Comparison of ENCODE assay signal across 16 cellular contexts in the genomic region with DNA sequence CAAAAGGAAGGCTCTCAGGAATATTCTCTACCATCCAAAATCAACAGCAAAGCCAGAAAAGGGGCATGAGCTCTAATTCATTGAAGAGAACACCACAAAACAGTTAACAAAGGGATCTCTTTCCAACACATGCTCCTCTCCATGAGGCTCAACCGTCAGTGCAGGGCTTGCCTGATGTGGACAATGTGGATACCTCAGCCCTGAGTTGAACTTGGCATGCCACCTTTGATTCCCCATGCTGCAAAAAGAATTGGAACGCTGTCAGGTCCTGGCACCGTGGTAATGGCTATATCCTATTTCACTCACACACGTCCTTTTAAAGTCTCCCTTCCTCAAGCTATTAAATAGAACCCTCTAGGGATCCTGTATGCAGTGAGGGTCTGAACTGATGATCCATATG. TPM values are rescaled to one million over a fixed set of nuclear protein-coding genes. Genes with fewer than 3 reads are reported as not detected.
DNase-seq lines count a peak whose midpoint lies in the region; ATAC-seq lines count a peak whose summit lies in the region.
"Had no signal": no experiment of that assay in that cellular context is flagged by ENCODE, and none has a peak within 500 bp of the region (broad histone marks: within the 10 kb centered on the region; RNA-seq: fewer than 3 reads in every experiment).

No MANE protein-coding gene starts in this region.

- H3K36me3 ChIP-seq in ectodermal cell (ENCODE audit: control insufficient read depth, insufficient read depth, low read length) = no peaks in the 10 kb centered on the region
- peaks cover 32% of the 10 kb centered on the region for H3K36me3 ChIP-seq in mesodermal cell (ENCODE audit: control insufficient read depth, insufficient read depth, low read length)

- H3K9me3 ChIP-seq in ectodermal cell (ENCODE audit: control insufficient read depth, low read length) (no peaks in the 10 kb centered on the region), mesodermal cell (ENCODE audit: control insufficient read depth, low read length) (no peaks in the 10 kb centered on the region)

- H3K4me1 ChIP-seq in ectodermal cell (ENCODE audit: control insufficient read depth, insufficient read depth, low read length) (no peaks in the 10 kb centered on the region), mesodermal cell (ENCODE audit: control insufficient read depth, insufficient read depth, low read length, poor library complexity, severe bottlenecking) (peaks cover 5% of the 10 kb centered on the region)

- WGBS in ectodermal cell, 2 experiments = 86 to 87% methylated on average over 4 of the region's 4 CpGs
- 83 to 92% methylated on average over 1 to 4 of the region's 4 CpGs for WGBS in mesodermal cell (ENCODE audit: insufficient coverage in 2 of 2), 2 experiments

- H3K27me3 ChIP-seq in ectodermal cell (ENCODE audit: control insufficient read depth, insufficient read depth, low read length, poor library complexity, severe bottlenecking) = no peaks in the 10 kb centered on the region

- no peak for ATAC-seq in GM18867 (IDR thresholded peaks at IDR 0.05; ENCODE audit: unreplicated experiment)
- no peak for ATAC-seq in HG03439 (IDR thresholded peaks at IDR 0.05; ENCODE audit: unreplicated experiment)
- ATAC-seq: HCT116; stimulated activated naive CD8-positive, alpha-beta T cell treated with anti-CD3 and anti-CD28 coated beads, Interleukin-15, Interleukin-2, amounts not matched to agents 100 U/mL and 50 U/mL, for 24 hours; T-cell had no signal

- DNase-seq in DMS 273 (lab: John Stamatoyannopoulos, UW; ENCODE audit: unreplicated experiment) = peak; percentile 40
- no peak for DNase-seq in DMS 273 treated with DMSO at 0.1 percent for 48 hours (lab: John Stamatoyannopoulos, UW)
- no peak for DNase-seq in NCI-H774 (lab: John Stamatoyannopoulos, UW)
- DNase-seq: 8988T; aorta; cortex of kidney; NCI-H510A treated with DMSO at 0.1 percent for 48 hours; stimulated activated naive CD8-positive, alpha-beta T cell treated with anti-CD3 and anti-CD28 coated beads, Interleukin-15, Interleukin-2, amounts not matched to agents 100 U/mL and 50 U/mL, for 24 hours; T-cell had no signal

- peak overlapping the region; percentile 48 for H3K27ac ChIP-seq in ectodermal cell (ENCODE audit: insufficient read depth, low read depth, low read length, poor library complexity, severe bottlenecking)
- peak overlapping the region; percentile 66 for H3K27ac ChIP-seq in mesodermal cell (ENCODE audit: low read depth, low read length, severe bottlenecking)
- H3K27ac ChIP-seq in temporal lobe (ENCODE audit: low read depth, low read length) = peak overlapping the region; percentile 100

- no peak overlapping the region for H3K4me3 ChIP-seq in ectodermal cell (ENCODE audit: insufficient read depth, low read depth, low read length)
- H3K4me3 ChIP-seq in mesodermal cell (ENCODE audit: extremely low read depth, insufficient read depth, low read length, poor library complexity, severe bottlenecking) = no peak overlapping the region
- H3K4me3 ChIP-seq: smooth muscle cell had no signal

RNA-seq across cellular contexts. Expression of gene IP6K2, which starts 30.7 kb away (rescaled TPM):
- polyA plus RNA-seq in ectodermal cell (2013, experiment 1 of 4) = 192 TPM
- polyA plus RNA-seq in ectodermal cell (2013, experiment 2 of 4) = 190 TPM
- polyA plus RNA-seq in ectodermal cell (2013, experiment 3 of 4) = 178 TPM
- polyA plus RNA-seq in ectodermal cell (2013, experiment 4 of 4) = 214 TPM
- polyA plus RNA-seq in mesodermal cell (2013, experiment 1 of 2) = 155 TPM
- polyA plus RNA-seq in mesodermal cell (2013, experiment 2 of 2) = 132 TPM
- 78.2 TPM for total RNA-seq in temporal lobe

Comparison
In these comparisons a context has a peak if more than half of its experiments do, and no peak if none do; other contexts are left out.
1. H3K27ac ChIP-seq: peak in every context shown above with its lines; median percentile 100 in temporal lobe; 66 in mesodermal cell; 48 in ectodermal cell.